In the genomic region with DNA sequence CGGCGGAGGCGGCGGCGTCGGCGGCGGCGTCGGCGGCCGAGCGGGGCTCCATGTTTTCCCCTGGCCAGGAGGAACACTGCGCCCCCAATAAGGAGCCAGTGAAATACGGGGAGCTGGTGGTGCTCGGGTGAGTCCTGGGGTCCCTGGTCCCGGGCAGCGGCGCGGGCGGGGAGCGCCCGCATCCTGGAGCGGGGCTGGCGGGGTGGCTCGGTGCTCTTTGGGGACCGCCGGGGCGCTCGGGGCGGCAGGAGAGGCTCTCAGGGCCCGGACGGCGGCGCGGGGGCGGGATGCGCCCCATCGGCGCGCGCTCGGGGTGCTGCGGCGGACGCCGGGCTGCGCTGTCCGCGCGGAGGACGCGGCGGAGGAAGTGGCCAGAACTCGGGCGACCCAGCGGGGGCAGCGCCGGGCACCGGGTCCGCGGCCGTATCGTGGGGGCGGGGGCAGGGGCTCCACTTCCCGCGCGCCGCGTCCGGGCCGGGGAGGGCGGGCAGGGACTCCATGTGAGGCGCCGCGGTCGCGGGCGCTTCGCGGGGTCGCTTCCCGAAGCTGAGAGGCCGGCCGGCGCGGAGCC, we compare ENCODE assay signal across 8 cellular contexts. TPM values are rescaled to one million over a fixed set of nuclear protein-coding genes. Genes with fewer than 3 reads are reported as not detected.
DNase-seq lines count a peak whose midpoint lies in the region; ATAC-seq, FAIRE-seq and TF ChIP-seq lines count a peak whose summit lies in the region.

No MANE protein-coding gene starts in this region.

- POLR2A ChIA-PET in T-cell (lab: Charles Lee) = interaction anchor here in 1 of 2 donors (0.9 kb wide), 1 partner anchor 8 kb away, joined by 5 read pairs; no protein-coding TSS in a partner anchor

- H3K4me1 ChIP-seq in lung (ENCODE audit: control insufficient read depth in 2 of 2, insufficient read depth in 2 of 2, low read length in 2 of 2) = no peaks in the 10 kb centered on the region

- FAIRE-seq in GM12892 (lab: Jason Lieb, UNC) = no peak

- peaks cover 0 to 12% of the 10 kb centered on the region in 2 donors for H3K27me3 Mint-ChIP-seq in T-cell

- ATAC-seq in HG02623 (IDR thresholded peaks at IDR 0.05; ENCODE audit: unreplicated experiment) = peak; percentile 22
- ATAC-seq in T-cell (replicated peaks in 1 of 4) = peak; percentile 10 to 41 (median 35)
- ATAC-seq in lung (ENCODE audit: insufficient read depth, low FRiP score) = peak; percentile 52
- ATAC-seq in stimulated activated naive CD8-positive, alpha-beta T cell treated with anti-CD3 and anti-CD28 coated beads, Interleukin-15, Interleukin-2, amounts not matched to agents 100 U/mL and 50 U/mL, for 24 hours = peak; percentile 36

- CTCF ChIA-PET in T-cell (lab: Charles Lee) = interaction anchor here in 1 of 2 donors (1.0 kb wide), 2 partner anchors 12 to 462 kb away, joined by 3 to 5 read pairs; no protein-coding TSS in a partner anchor

- peak overlapping the region in 2 of 3 donors; percentile 41 to 92 for H3K4me3 Mint-ChIP-seq in T-cell

- no peaks in the 10 kb centered on the region for H3K9me3 Mint-ChIP-seq in T-cell

- H3K27me3 ChIP-seq in lung (ENCODE audit: control insufficient read depth, insufficient read depth) = no peaks in the 10 kb centered on the region

- no peak for TF ChIP-seq POLR2A in GM12892 (IDR thresholded peaks at IDR 0.05; ENCODE audit: low read depth, low read length)

- no peaks in the 10 kb centered on the region for H3K36me3 ChIP-seq in lung (ENCODE audit: control insufficient read depth in 2 of 2, insufficient read depth in 2 of 2, low read length in 2 of 2)

- 0 to 2% methylated on average over 38 to 87 of the region's 87 CpGs for WGBS in lung, 2 donors

- no peak overlapping the region for H3K27ac Mint-ChIP-seq in T-cell

- no peaks in the 10 kb centered on the region for H3K9me3 ChIP-seq in lung (ENCODE audit: control insufficient read depth in 2 of 2, insufficient read depth in 1 of 2, low read length in 1 of 2)

- peak overlapping the region; percentile 73 to 91 for H3K27ac ChIP-seq in lung (ENCODE audit: low read depth in 1 of 2, low read length in 1 of 2)

- DNase-seq in GM12892 (ENCODE audit: insufficient read length) (peak; percentile 6), T-cell (peak in 24 of 34 experiments; percentile 5 to 41 (median 18)), dermis blood vessel endothelial cell (peak; percentile 25), lung (ENCODE audit: low spot score) (no peak), NCI-H748 treated with DMSO at 0.1 percent for 48 hours (lab: John Stamatoyannopoulos, UW) (no peak), KG1 (lab: John Stamatoyannopoulos, UW) (no peak)
- peak; percentile 47 for DNase-seq in stimulated activated naive CD8-positive, alpha-beta T cell treated with anti-CD3 and anti-CD28 coated beads, Interleukin-15, Interleukin-2, amounts not matched to agents 100 U/mL and 50 U/mL, for 24 hours

- TF ChIP-seq CTCF in lung (IDR thresholded peaks at IDR 0.05; ENCODE audit: control extremely low read depth, extremely low read depth) = no peak

- H3K4me1 Mint-ChIP-seq in T-cell = peaks cover 58 to 64% (median 60%) of the 10 kb centered on the region in 3 donors

- peak overlapping the region; percentile 95 for H3K4me3 ChIP-seq in lung

- no peaks in the 10 kb centered on the region for H3K36me3 Mint-ChIP-seq in T-cell

RNA-seq across cellular contexts. Expression of a gene that starts 0.5 kb away (rescaled TPM):
- polyA plus RNA-seq in GM12892 (2012; ENCODE audit: missing spikeins) = not detected
- total RNA-seq in T-cell (10 to 100 TPM in 3 of 5 donors, 1 to 10 TPM in 2; 9.0 to 12.7 (median 10.5) TPM), dermis blood vessel endothelial cell (12.4 and 25.5 TPM in 2 replicates), lung (10 to 100 TPM; 12.5 to 21.1 TPM)
- polyA plus RNA-seq in lung = 1 to 10 TPM; 3.8 to 4.5 TPM

Comparison
In these comparisons a context has a peak if more than half of its experiments do, and no peak if none do; other contexts are left out.
1. DNase-seq: peak in GM12892 (single experiment), T-cell (24 of 34), dermis blood vessel endothelial cell (single experiment) and stimulated activated naive CD8-positive, alpha-beta T cell treated with anti-CD3 and anti-CD28 coated beads, Interleukin-15, Interleukin-2, amounts not matched to agents 100 U/mL and 50 U/mL, for 24 hours (single experiment); none in lung (single experiment), NCI-H748 treated with DMSO at 0.1 percent for 48 hours (single experiment) and KG1 (single experiment).
2. Peak in every context shown above with its lines, with median percentiles within 50 percentile points of each other: ATAC-seq.